35 cellular contexts compared by ENCODE assay signal in the genomic region with DNA sequence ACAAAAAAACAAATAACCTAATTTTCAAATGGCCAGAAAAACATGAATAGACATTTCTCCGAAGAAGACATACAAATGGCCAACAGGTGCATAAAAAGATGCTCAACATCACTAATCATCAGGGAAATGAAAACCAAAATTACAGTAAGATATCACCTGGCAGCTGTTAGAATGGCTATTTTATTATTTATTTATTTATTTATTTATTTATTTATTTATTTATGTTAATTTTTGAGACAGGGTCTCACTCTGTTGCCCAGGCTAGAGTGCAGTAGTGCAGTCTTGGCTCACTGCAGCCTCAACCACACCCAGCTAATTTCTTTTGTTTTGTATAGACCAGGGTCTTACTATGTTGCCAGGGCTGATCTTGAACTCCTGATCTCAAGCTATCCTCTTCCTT.
"Had no signal": no experiment of that assay in that cellular context is flagged by ENCODE, and none has a peak within 500 bp of the region (broad histone marks: within the 10 kb centered on the region; RNA-seq: fewer than 3 reads in every experiment).

No MANE protein-coding gene starts in this region.

- H3K36me3 ChIP-seq: MG63 had no signal

- H3K4me3 ChIP-seq: MG63 had no signal

- DNase-seq: Karpas-422, Kasumi-1, MG63, MM.1S, MV-4-11, NCI-H1048, NCI-H1092, NCI-H1092 treated with DMSO at 0.1 percent for 48 hours, NCI-H1105, NCI-H1105 treated with DMSO at 0.1 percent for 48 hours, NCI-H1417, NCI-H1417 treated with DMSO at 0.1 percent for 48 hours, NCI-H1436, NCI-H1436 treated with DMSO at 0.1 percent for 48 hours, NCI-H146, NCI-H1694, NCI-H1694 treated with DMSO at 0.1 percent for 48 hours, NCI-H187, NCI-H187 treated with DMSO at 0.1 percent for 48 hours, NCI-H1930, NCI-H2029, NCI-H2029 treated with DMSO at 0.1 percent for 48 hours, NCI-H2081, NCI-H2081 treated with DMSO at 0.1 percent for 48 hours, NCI-H2107, NCI-H2171, NCI-H2171 treated with DMSO at 0.1 percent for 48 hours, NCI-H2227 treated with DMSO at 0.1 percent for 48 hours, NCI-H226, NCI-H345, NCI-H446, NCI-H446 treated with DMSO at 0.1 percent for 48 hours, NCI-H510A, NCI-H510A treated with DMSO at 0.1 percent for 48 hours, NCI-H524 had no signal

- H3K27me3 ChIP-seq: MG63 had no signal

- H3K9me3 ChIP-seq: MG63 had no signal
